8 cellular contexts compared by ENCODE assay signal in the genomic region with DNA sequence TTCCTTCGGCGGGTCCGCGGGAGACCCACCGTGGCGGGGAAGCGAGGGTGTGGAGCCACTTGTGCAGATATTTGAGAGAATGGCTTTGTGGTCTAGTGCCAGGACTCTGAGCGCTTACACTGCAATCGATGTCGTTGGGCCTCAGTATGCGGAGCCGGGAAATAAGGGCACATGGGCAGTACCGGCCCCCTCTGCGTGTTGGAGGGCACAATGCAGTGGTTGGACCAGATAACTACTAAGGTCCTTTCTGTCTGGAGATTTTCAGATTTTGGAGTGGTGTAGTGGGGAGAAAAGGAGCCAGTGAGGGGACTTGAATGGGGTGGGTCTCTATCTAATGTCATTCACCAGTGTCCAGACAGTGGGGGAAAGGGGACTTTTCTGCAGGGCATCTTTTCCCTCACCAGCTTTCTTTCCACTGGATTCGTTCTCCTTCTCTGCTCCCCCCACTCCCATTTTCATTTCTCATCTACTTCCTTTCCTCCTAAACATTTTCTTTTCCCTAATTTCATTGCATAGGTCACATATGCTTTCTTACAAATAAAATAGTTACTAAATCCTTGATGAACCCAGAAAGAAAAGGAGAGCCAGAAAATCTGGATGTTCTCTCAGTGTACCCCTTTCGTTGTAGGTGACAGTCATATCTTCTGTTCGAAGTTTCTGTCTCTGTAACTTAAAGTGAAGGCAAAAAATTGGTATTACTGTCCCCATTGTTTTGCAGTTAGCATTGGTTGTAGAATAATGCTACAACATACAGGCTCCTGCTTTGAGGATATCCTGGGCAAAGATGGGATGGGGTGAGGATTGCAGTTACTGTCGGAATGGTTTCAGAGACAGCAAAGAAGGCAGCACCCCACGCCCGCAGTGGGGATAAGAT. TPM values are rescaled to one million over a fixed set of nuclear protein-coding genes. Genes with fewer than 3 reads are reported as not detected.
A peak's percentile ranks its signal among the peaks of the same experiment; 100 is the strongest.
DNase-seq lines count a peak whose midpoint lies in the region; ATAC-seq and TF ChIP-seq lines count a peak whose summit lies in the region.

No MANE protein-coding gene starts in this region.

- no peak overlapping the region for H3K27ac ChIP-seq in SU-DHL-6 (ENCODE audit: low read depth, low read length)

- H3K36me3 ChIP-seq in SU-DHL-6 (ENCODE audit: low read length) (no peaks in the 10 kb centered on the region), skeletal muscle satellite cell (ENCODE audit: insufficient read depth, low read length) (no peaks in the 10 kb centered on the region)

- no peaks in the 10 kb centered on the region for H4K20me1 ChIP-seq in SU-DHL-6 (ENCODE audit: low read depth, low read length)

- no peaks in the 10 kb centered on the region for H3K9me3 Mint-ChIP-seq in activated naive CD4-positive, alpha-beta T cell treated with anti-CD3 and anti-CD28 coated beads, Interleukin-2, amount 50 U/mL, for 24 hours

- H3K79me2 ChIP-seq in SU-DHL-6 (ENCODE audit: insufficient read depth, low read length): no peaks in the 10 kb centered on the region

- peak overlapping the region; percentile 92 for H3K27ac Mint-ChIP-seq in activated naive CD4-positive, alpha-beta T cell treated with anti-CD3 and anti-CD28 coated beads, Interleukin-2, amount 50 U/mL, for 24 hours

- H3K4me3 ChIP-seq in SU-DHL-6 (ENCODE audit: insufficient read depth, low read length, poor library complexity, severe bottlenecking) (no peak overlapping the region), fibroblast of pulmonary artery (replicated peaks; ENCODE audit: low read depth, low read length) (peak overlapping the region; percentile 84), skeletal muscle satellite cell (ENCODE audit: low read length) (peak overlapping the region; percentile 79)

- peaks cover 24% of the 10 kb centered on the region for H3K4me1 ChIP-seq in skeletal muscle satellite cell (ENCODE audit: control insufficient read depth, insufficient read depth, low read length)

- ATAC-seq in GM18870 (IDR thresholded peaks at IDR 0.05; ENCODE audit: unreplicated experiment): no peak
- ATAC-seq in HG03378 (IDR thresholded peaks at IDR 0.05; ENCODE audit: unreplicated experiment): no peak

- H3K4me3 Mint-ChIP-seq in activated naive CD4-positive, alpha-beta T cell treated with anti-CD3 and anti-CD28 coated beads, Interleukin-2, amount 50 U/mL, for 24 hours: peak overlapping the region; percentile 95

- H3K36me3 Mint-ChIP-seq in activated naive CD4-positive, alpha-beta T cell treated with anti-CD3 and anti-CD28 coated beads, Interleukin-2, amount 50 U/mL, for 24 hours: peaks cover 5% of the 10 kb centered on the region

- H2AFZ ChIP-seq in SU-DHL-6 (ENCODE audit: low read depth, low read length, severe bottlenecking): no peak overlapping the region

- H3K9me3 ChIP-seq in SU-DHL-6 (ENCODE audit: insufficient read depth, low read length): no peaks in the 10 kb centered on the region
- no peaks in the 10 kb centered on the region for H3K9me3 ChIP-seq in skeletal muscle satellite cell (replicated peaks; ENCODE audit: low read length)

- peaks cover 33% of the 10 kb centered on the region for H3K27me3 Mint-ChIP-seq in activated naive CD4-positive, alpha-beta T cell treated with anti-CD3 and anti-CD28 coated beads, Interleukin-2, amount 50 U/mL, for 24 hours

- no peak for DNase-seq in activated naive CD4-positive, alpha-beta T cell treated with Interleukin-2 at 50 U/mL for 16 hours
- DNase-seq in fibroblast of pulmonary artery (ENCODE audit: low read depth) (no peak), pons (ENCODE audit: low spot score) (no peak)

- no peaks in the 10 kb centered on the region for H3F3A ChIP-seq in SU-DHL-6 (ENCODE audit: insufficient read depth)

- H3K9me2 ChIP-seq in SU-DHL-6 (replicated peaks; ENCODE audit: insufficient read depth, low read length): no peaks in the 10 kb centered on the region

- H3K9ac ChIP-seq in SU-DHL-6 (ENCODE audit: low read length) (no peak overlapping the region), skeletal muscle satellite cell (ENCODE audit: low read depth, low read length) (peak overlapping the region; percentile 95)

- H3K4me2 ChIP-seq in SU-DHL-6 (ENCODE audit: low read depth, low read length, poor library complexity, severe bottlenecking) (peak overlapping the region; percentile 88), skeletal muscle satellite cell (ENCODE audit: low read length) (peak overlapping the region; percentile 94)

- TF ChIP-seq CTCF in SU-DHL-6 (IDR thresholded peaks at IDR 0.05; ENCODE audit: insufficient read depth, low read length, poor library complexity, severe bottlenecking): no peak
- TF ChIP-seq CTCF in fibroblast of pulmonary artery (IDR thresholded peaks at IDR 0.05; ENCODE audit: low read length, missing control alignments): no peak

- peaks cover 37% of the 10 kb centered on the region for H3K4me1 Mint-ChIP-seq in activated naive CD4-positive, alpha-beta T cell treated with anti-CD3 and anti-CD28 coated beads, Interleukin-2, amount 50 U/mL, for 24 hours

- no peaks in the 10 kb centered on the region; the same call in 1 of the 2 replicates for H3K27me3 ChIP-seq in SU-DHL-6 (ENCODE audit: low read length)
- H3K27me3 ChIP-seq in skeletal muscle satellite cell (ENCODE audit: control insufficient read depth, insufficient read depth, low read length): peaks cover 54% of the 10 kb centered on the region

RNA-seq across cellular contexts. Expression of gene ATF3, which starts 1.4 kb away (rescaled TPM):
- 2.0 and 3.0 TPM in 2 replicates for total RNA-seq in skeletal muscle satellite cell (2012; rRNA removed)
